16 cellular contexts compared by ENCODE assay signal in genomic region chr16:3054965-3055733, GRCh38. TPM values are rescaled to one million over a fixed set of nuclear protein-coding genes. Genes with fewer than 3 reads are reported as not detected.
DNase-seq lines count a peak whose midpoint lies in the region; ATAC-seq and TF ChIP-seq lines count a peak whose summit lies in the region.
"Had no signal": no experiment of that assay in that cellular context is flagged by ENCODE, and none has a peak within 500 bp of the region (broad histone marks: within the 10 kb centered on the region; RNA-seq: fewer than 3 reads in every experiment).

No MANE protein-coding gene starts in this region.

- no peak overlapping the region for H2BK15ac ChIP-seq in neuronal stem cell (ENCODE audit: low read length)

- no peaks in the 10 kb centered on the region for H3K9me3 Mint-ChIP-seq in activated T-cell treated with anti-CD3 and anti-CD28 coated beads, Interleukin-2, amount 50 U/mL, for 24 hours
- no peaks in the 10 kb centered on the region for H3K9me3 Mint-ChIP-seq in activated CD8-positive, alpha-beta T cell treated with anti-CD3 and anti-CD28 coated beads for 36 hours
- H3K9me3 Mint-ChIP-seq in WTC11 = 0 out of 2 replicates have a peak, but pooled peaks cover 6% of the 10 kb centered on the region

- H3K79me2 ChIP-seq in osteoblast (ENCODE audit: insufficient read depth, low read length) = no peaks in the 10 kb centered on the region

- H4K8ac ChIP-seq in neuronal stem cell (ENCODE audit: low read depth, low read length) = peak overlapping the region; percentile 17

- no peak overlapping the region for H3K9ac ChIP-seq in neuronal stem cell (ENCODE audit: low read depth, low read length, poor library complexity)
- H3K9ac ChIP-seq: KMS-11 had no signal

- H2AK5ac ChIP-seq in neuronal stem cell (ENCODE audit: low read depth, low read length) = no peak overlapping the region

- H3K9me3 ChIP-seq in neuronal stem cell (replicated peaks in 1 of 2; ENCODE audit: control insufficient read depth in 2 of 2, insufficient read depth in 1 of 2, low read depth in 1 of 2, low read length in 2 of 2) = peaks cover 0 to 2% of the 10 kb centered on the region in 2 donors
- no peaks in the 10 kb centered on the region for H3K9me3 ChIP-seq in osteoblast (ENCODE audit: low read depth, low read length)
- H3K9me3 ChIP-seq: pancreas, uterus had no signal

- no peak overlapping the region for H3K23ac ChIP-seq in neuronal stem cell (ENCODE audit: low read depth, low read length, poor library complexity)

- H3K36me3 Mint-ChIP-seq in activated T-cell treated with anti-CD3 and anti-CD28 coated beads, Interleukin-2, amount 50 U/mL, for 24 hours (ENCODE audit: low read depth) = peaks cover 32% of the 10 kb centered on the region
- H3K36me3 Mint-ChIP-seq in activated CD8-positive, alpha-beta T cell treated with anti-CD3 and anti-CD28 coated beads for 36 hours (ENCODE audit: low read depth) = peaks cover 27% of the 10 kb centered on the region
- peaks cover 15% of the 10 kb centered on the region for H3K36me3 Mint-ChIP-seq in WTC11

- no peak overlapping the region for H3K4ac ChIP-seq in neuronal stem cell (ENCODE audit: low read length)

- peak; percentile 11 for ATAC-seq in activated CD8-positive, alpha-beta T cell treated with anti-CD3 and anti-CD28 coated beads for 36 hours
- ATAC-seq in HG02642 (IDR thresholded peaks at IDR 0.05; ENCODE audit: poor library complexity, unreplicated experiment) (no peak), WTC11 (no peak)
- ATAC-seq: pancreas had no signal

- H3K36me3 ChIP-seq in neuronal stem cell (replicated peaks in 1 of 2; ENCODE audit: control insufficient read depth in 2 of 2, insufficient read depth in 2 of 2, low read length in 2 of 2) (peaks cover 7 to 12% of the 10 kb centered on the region in 2 donors), osteoblast (ENCODE audit: insufficient read depth, low read length) (no peaks in the 10 kb centered on the region)
- H3K36me3 ChIP-seq: pancreas, uterus had no signal

- no peak overlapping the region for H3K4me3 ChIP-seq in neuronal stem cell (ENCODE audit: low read length in 2 of 2)
- no peak overlapping the region for H3K4me3 ChIP-seq in osteoblast (ENCODE audit: insufficient read depth, low read length)
- H3K4me3 ChIP-seq: pancreas, uterus had no signal

- no peak overlapping the region for H2BK120ac ChIP-seq in neuronal stem cell (ENCODE audit: low read depth, low read length)

- H3K4me1 Mint-ChIP-seq in activated T-cell treated with anti-CD3 and anti-CD28 coated beads, Interleukin-2, amount 50 U/mL, for 24 hours (ENCODE audit: low read depth) = peaks cover 46% of the 10 kb centered on the region
- peaks cover 48% of the 10 kb centered on the region for H3K4me1 Mint-ChIP-seq in activated CD8-positive, alpha-beta T cell treated with anti-CD3 and anti-CD28 coated beads for 36 hours (ENCODE audit: low read depth)
- peaks cover 25% of the 10 kb centered on the region for H3K4me1 Mint-ChIP-seq in WTC11

- no peaks in the 10 kb centered on the region for H3K27me3 Mint-ChIP-seq in activated T-cell treated with anti-CD3 and anti-CD28 coated beads, Interleukin-2, amount 50 U/mL, for 24 hours
- H3K27me3 Mint-ChIP-seq in activated CD8-positive, alpha-beta T cell treated with anti-CD3 and anti-CD28 coated beads for 36 hours = no peaks in the 10 kb centered on the region
- H3K27me3 Mint-ChIP-seq in WTC11 (ENCODE audit: low read depth) = peaks cover 10% of the 10 kb centered on the region; the same call in 1 of the 2 replicates

- H4K20me1 ChIP-seq in osteoblast (ENCODE audit: insufficient read depth, low read length) = no peaks in the 10 kb centered on the region

- H3K79me1 ChIP-seq in neuronal stem cell (ENCODE audit: low read depth, low read length) = peaks cover 1% of the 10 kb centered on the region

- H3K27me3 ChIP-seq in neuronal stem cell (ENCODE audit: control insufficient read depth in 3 of 3, insufficient read depth in 3 of 3, low read depth in 1 of 3, low read length in 3 of 3) (peaks cover 0 to 18% (median 0%) of the 10 kb centered on the region in 3 experiments), osteoblast (ENCODE audit: insufficient read depth, low read length) (peaks cover 11% of the 10 kb centered on the region)
- H3K27me3 ChIP-seq: pancreas, uterus had no signal

- no peak overlapping the region for H3K14ac ChIP-seq in neuronal stem cell (ENCODE audit: low read length)

- no peak overlapping the region for H2AFZ ChIP-seq in neuronal stem cell (ENCODE audit: low read length)
- H2AFZ ChIP-seq in osteoblast (ENCODE audit: low read length) = no peak overlapping the region

- H3K27ac ChIP-seq in neuronal stem cell (replicated peaks; ENCODE audit: low read length) (no peak overlapping the region), osteoblast (ENCODE audit: low read depth, low read length) (no peak overlapping the region)
- H3K27ac ChIP-seq: KMS-11, pancreas, uterus had no signal

- H3K4me2 ChIP-seq in neuronal stem cell (ENCODE audit: insufficient read depth, low read length, poor library complexity, severe bottlenecking) (no peak overlapping the region), osteoblast (ENCODE audit: insufficient read depth, low read length) (no peak overlapping the region)
- H3K4me2 ChIP-seq: KMS-11 had no signal

- DNase-seq in activated T-cell treated with anti-CD3 and anti-CD28 coated beads, Interleukin-2, amount 50 U/mL, for 24 hours = no peak
- no peak for DNase-seq in activated T-cell treated with anti-CD3 and anti-CD28 coated beads, Interleukin-2, amount 50 U/mL, for 48 hours
- DNase-seq in Kasumi-1 (lab: John Stamatoyannopoulos, UW) (peak; percentile 84 to 87), neuronal stem cell (ENCODE audit: low spot score) (no peak), osteoblast (ENCODE audit: insufficient read length, low spot score, missing footprints) (no peak), WTC11 (ENCODE audit: low spot score) (no peak)
- DNase-seq in activated CD8-positive, alpha-beta T cell treated with anti-CD3 and anti-CD28 coated beads for 36 hours = peak; percentile 53
- DNase-seq: ACHN, erythroblast, NCI-H2029 treated with DMSO at 0.1 percent for 48 hours, T1000, uterus had no signal

- CTCF ChIA-PET in activated CD8-positive, alpha-beta T cell treated with anti-CD3 and anti-CD28 coated beads for 36 hours (lab: Charles Lee) = interaction anchor here (6.3 to 14.0 kb wide), 2 partner anchors 25 to 73 kb away, joined by 64 to 288 read pairs; no protein-coding TSS in a partner anchor
- CTCF ChIA-PET in WTC11 (lab: Charles Lee) = interaction anchor here (1.0 to 2.6 kb wide), 6 partner anchors 23 to 77 kb away, joined by 3 to 20 read pairs (median 4); partner anchors contain the start of gene ZNF205

- POLR2A ChIA-PET in activated CD8-positive, alpha-beta T cell treated with anti-CD3 and anti-CD28 coated beads for 36 hours (lab: Charles Lee) = interaction anchor here (0.9 kb wide), 1 partner anchor 74 kb away, joined by 3 read pairs; no protein-coding TSS in a partner anchor
- POLR2A ChIA-PET in WTC11 (lab: Charles Lee) = interaction anchor here (1.3 kb wide), 1 partner anchor 96 kb away, joined by 6 read pairs; no protein-coding TSS in a partner anchor

- WGBS in neuronal stem cell (ENCODE audit: extremely low coverage in 2 of 2, insufficient read length in 2 of 2, insufficient replicate concordance in 1 of 2), 2 donors = no CpG with 5 or more reads among the region's 17 CpGs

- TF ChIP-seq CTCF in activated CD8-positive, alpha-beta T cell treated with anti-CD3 and anti-CD28 coated beads for 36 hours (IDR thresholded peaks at IDR 0.05) = no peak
- TF ChIP-seq CTCF in osteoblast (IDR thresholded peaks at IDR 0.05; ENCODE audit: extremely low read depth, low read depth, low read length) (no peak), WTC11 (IDR thresholded peaks at IDR 0.05) (no peak)

- H2BK5ac ChIP-seq in neuronal stem cell (ENCODE audit: low read length) = no peak overlapping the region

- no peak overlapping the region for H2BK12ac ChIP-seq in neuronal stem cell (ENCODE audit: low read length)

- H3K4me1 ChIP-seq in neuronal stem cell (ENCODE audit: control insufficient read depth in 2 of 2, insufficient read depth in 1 of 2, low read depth in 1 of 2, low read length in 2 of 2) = peaks cover 5 to 7% of the 10 kb centered on the region in 2 donors
- H3K4me1 ChIP-seq in osteoblast (ENCODE audit: insufficient read depth, low read length) = no peaks in the 10 kb centered on the region

- intact Hi-C loops in activated CD8-positive, alpha-beta T cell treated with anti-CD3 and anti-CD28 coated beads for 36 hours (cut with micrococcal nuclease) = no loop called here

- peak overlapping the region; percentile 79 for H3K27ac Mint-ChIP-seq in activated T-cell treated with anti-CD3 and anti-CD28 coated beads, Interleukin-2, amount 50 U/mL, for 24 hours
- H3K27ac Mint-ChIP-seq in activated CD8-positive, alpha-beta T cell treated with anti-CD3 and anti-CD28 coated beads for 36 hours = peak overlapping the region; percentile 82
- no peak overlapping the region for H3K27ac Mint-ChIP-seq in WTC11

- H3K4me3 Mint-ChIP-seq in activated T-cell treated with anti-CD3 and anti-CD28 coated beads, Interleukin-2, amount 50 U/mL, for 24 hours = peak overlapping the region; percentile 28
- H3K4me3 Mint-ChIP-seq in activated CD8-positive, alpha-beta T cell treated with anti-CD3 and anti-CD28 coated beads for 36 hours = peak overlapping the region; percentile 26
- no peak overlapping the region for H3K4me3 Mint-ChIP-seq in WTC11

- no peak overlapping the region for H3K18ac ChIP-seq in neuronal stem cell (ENCODE audit: low read length)

- H4K91ac ChIP-seq in neuronal stem cell (ENCODE audit: low read depth, low read length, poor library complexity) = no peak overlapping the region

RNA-seq across cellular contexts. Expression of gene MMP25, which starts 8.8 kb away (rescaled TPM):
- 1 to 10 TPM; 1.1 to 1.5 TPM for total RNA-seq in activated CD8-positive, alpha-beta T cell treated with anti-CD3 and anti-CD28 coated beads for 36 hours
- 0.28 TPM for polyA plus RNA-seq in neuronal stem cell (2013, experiment 1 of 2)
- 0.26 TPM for polyA plus RNA-seq in neuronal stem cell (2013, experiment 2 of 2)
- total RNA-seq in osteoblast = under 0.01 TPM in 1 of 2 replicates, not detected in the other
- 41.2 to 49.0 TPM (median 43.3 TPM) in 3 replicates for total RNA-seq in WTC11 (2021)

RNA-seq across cellular contexts. Expression of gene IL32, which starts 10.3 kb away (rescaled TPM):
- total RNA-seq in activated CD8-positive, alpha-beta T cell treated with anti-CD3 and anti-CD28 coated beads for 36 hours = 100 to 1,000 TPM; 971 to 974 TPM
- polyA plus RNA-seq in neuronal stem cell (2013, experiment 1 of 2) = 0.81 TPM
- polyA plus RNA-seq in neuronal stem cell (2013, experiment 2 of 2) = 0.69 TPM
- total RNA-seq in osteoblast (0.72 TPM in 1 of 2 replicates, not detected in the other), WTC11 (2021) (3.5 to 4.7 TPM (median 3.6 TPM) in 3 replicates)

RNA-seq across cellular contexts. Expression of gene BICDL2, which starts 18.4 kb away (rescaled TPM):
- total RNA-seq in activated CD8-positive, alpha-beta T cell treated with anti-CD3 and anti-CD28 coated beads for 36 hours = under 1 TPM; 0.77 to 0.92 TPM
- polyA plus RNA-seq in neuronal stem cell (2013, experiment 1 of 2) = not detected
- not detected for polyA plus RNA-seq in neuronal stem cell (2013, experiment 2 of 2)
- total RNA-seq in osteoblast (0.29 TPM in 1 of 2 replicates, not detected in the other), WTC11 (2021) (27.3 to 28.5 TPM (median 28.2 TPM) in 3 replicates)
- total RNA-seq: Daoy had no signal

RNA-seq across cellular contexts. Expression of gene THOC6, which starts 31.3 kb away (rescaled TPM):
- total RNA-seq in activated CD8-positive, alpha-beta T cell treated with anti-CD3 and anti-CD28 coated beads for 36 hours = 10 to 100 TPM; 55.4 to 56.6 TPM
- 24.2 TPM for polyA plus RNA-seq in neuronal stem cell (2013, experiment 1 of 2)
- 23.0 TPM for polyA plus RNA-seq in neuronal stem cell (2013, experiment 2 of 2)
- total RNA-seq in osteoblast (21.8 and 23.5 TPM in 2 replicates), WTC11 (2021) (76.5 to 94.2 TPM (median 88.7 TPM) in 3 replicates)

RNA-seq across cellular contexts. Expression of gene HCFC1R1, which starts 31.4 kb away (rescaled TPM):
- 10 to 100 TPM; 24.2 to 24.8 TPM for total RNA-seq in activated CD8-positive, alpha-beta T cell treated with anti-CD3 and anti-CD28 coated beads for 36 hours
- 113 TPM for polyA plus RNA-seq in neuronal stem cell (2013, experiment 1 of 2)
- polyA plus RNA-seq in neuronal stem cell (2013, experiment 2 of 2) = 117 TPM
- total RNA-seq in osteoblast (20.3 and 21.2 TPM in 2 replicates), WTC11 (2021) (76.0 to 84.0 TPM (median 83.2 TPM) in 3 replicates)

Comparison
In these comparisons a context has a peak if more than half of its experiments do, and no peak if none do; other contexts are left out.
1. DNase-seq: peak in Kasumi-1 (2 of 2) and activated CD8-positive, alpha-beta T cell treated with anti-CD3 and anti-CD28 coated beads for 36 hours (single experiment); none in activated T-cell treated with anti-CD3 and anti-CD28 coated beads, Interleukin-2, amount 50 U/mL, for 24 hours (single experiment), activated T-cell treated with anti-CD3 and anti-CD28 coated beads, Interleukin-2, amount 50 U/mL, for 48 hours (0 of 2), neuronal stem cell (single experiment), osteoblast (single experiment) and WTC11 (single experiment).
2. RNA of gene MMP25, which starts 8.8 kb away (total RNA-seq): 41.2 to 49.0 TPM in WTC11; 1.1 to 1.5 TPM in activated CD8-positive, alpha-beta T cell treated with anti-CD3 and anti-CD28 coated beads for 36 hours and under 0.01 TPM in osteoblast; every median in the first group is over 10 times any median in the second.
3. RNA of gene IL32, which starts 10.3 kb away (total RNA-seq): 971 to 974 TPM in activated CD8-positive, alpha-beta T cell treated with anti-CD3 and anti-CD28 coated beads for 36 hours; 3.5 to 4.7 TPM in WTC11 and 0.72 TPM in osteoblast; every median in the first group is over 100 times any median in the second.
4. RNA of gene BICDL2, which starts 18.4 kb away (total RNA-seq): 27.3 to 28.5 TPM in WTC11; 0.77 to 0.92 TPM in activated CD8-positive, alpha-beta T cell treated with anti-CD3 and anti-CD28 coated beads for 36 hours and 0.29 TPM in osteoblast; every median in the first group is over 10 times any median in the second.